In genomic region chr12:68868043-68868790, GRCh38 we compare ENCODE assay signal across 21 cellular contexts.
"Had no signal": no experiment of that assay in that cellular context is flagged by ENCODE, and none has a peak within 500 bp of the region (broad histone marks: within the 10 kb centered on the region; RNA-seq: fewer than 3 reads in every experiment).

No MANE protein-coding gene starts in this region.

- H3K27ac ChIP-seq: sigmoid colon, stomach, transverse colon, vagina had no signal

- H3K4me1 Mint-ChIP-seq: T-helper 17 cell had no signal

- H3K36me3 Mint-ChIP-seq: activated naive CD8-positive, alpha-beta T cell treated with anti-CD3 and anti-CD28 coated beads, Interleukin-2, amount 10 ng/mL, durations not matched to agents 7 days and 5 days; memory B cell; stimulated activated memory B cell treated with anti-CD40 and anti-IgM and Interleukin-4, amounts not matched to agents 10 μg/mL and 1 μg/mL and 100 μg/mL, for 72 hours had no signal

- DNase-seq: activated CD4-positive, alpha-beta T cell treated with anti-CD3 and anti-CD28 coated beads for 4 hours; activated CD4-positive, alpha-beta T cell treated with anti-CD3 and anti-CD28 coated beads, Interleukin-2, amount 50 U/mL, for 48 hours; activated CD4-positive, CD25-positive, alpha-beta regulatory T cell; activated naive CD4-positive, alpha-beta T cell treated with anti-CD3 and anti-CD28 coated beads for 36 hours; activated naive CD8-positive, alpha-beta T cell treated with anti-CD3 and anti-CD28 coated beads, Interleukin-2, amount 10 ng/mL, durations not matched to agents 7 days and 5 days; activated T-cell treated with anti-CD3 and anti-CD28 coated beads, Interleukin-2, amount 50 U/mL, for 48 hours; amniotic stem cell; cerebellar nuclear complex; glutamatergic neuron; hippocampal formation; left ventricle myocardium superior; posterior cingulate gyrus; sigmoid colon; stimulated activated CD4-positive, alpha-beta T cell treated with anti-CD3 and anti-CD28 coated beads, Interleukin-15, amount 100 ng/mL, for 24 hours; stomach; T-helper 17 cell; transverse colon had no signal

- H3K27me3 Mint-ChIP-seq: activated naive CD8-positive, alpha-beta T cell treated with anti-CD3 and anti-CD28 coated beads, Interleukin-2, amount 10 ng/mL, durations not matched to agents 7 days and 5 days; stimulated activated memory B cell treated with anti-CD40 and anti-IgM and Interleukin-4, amounts not matched to agents 10 μg/mL and 1 μg/mL and 100 μg/mL, for 72 hours had no signal

- H3K4me1 ChIP-seq: transverse colon, vagina had no signal

- H3K4me2 ChIP-seq: smooth muscle cell had no signal

- H3K27ac Mint-ChIP-seq: activated naive CD4-positive, alpha-beta T cell treated with anti-CD3 and anti-CD28 coated beads for 36 hours; activated naive CD8-positive, alpha-beta T cell treated with anti-CD3 and anti-CD28 coated beads, Interleukin-2, amount 10 ng/mL, durations not matched to agents 7 days and 5 days; memory B cell; stimulated activated memory B cell treated with anti-CD40 and anti-IgM and Interleukin-4, amounts not matched to agents 10 μg/mL and 1 μg/mL and 100 μg/mL, for 72 hours; T-helper 17 cell had no signal

- H3K4me3 Mint-ChIP-seq: activated naive CD4-positive, alpha-beta T cell treated with anti-CD3 and anti-CD28 coated beads for 36 hours; activated naive CD8-positive, alpha-beta T cell treated with anti-CD3 and anti-CD28 coated beads, Interleukin-2, amount 10 ng/mL, durations not matched to agents 7 days and 5 days; memory B cell; stimulated activated memory B cell treated with anti-CD40 and anti-IgM and Interleukin-4, amounts not matched to agents 10 μg/mL and 1 μg/mL and 100 μg/mL, for 72 hours; T-helper 17 cell had no signal

- H3K27me3 ChIP-seq: sigmoid colon, stomach, transverse colon, vagina had no signal

- ATAC-seq: left ventricle myocardium superior; stimulated activated memory B cell treated with anti-CD40 and anti-IgM and Interleukin-4, amounts not matched to agents 10 μg/mL and 1 μg/mL and 100 μg/mL, for 72 hours; T-helper 17 cell had no signal

- H3K9me3 Mint-ChIP-seq: activated naive CD4-positive, alpha-beta T cell treated with anti-CD3 and anti-CD28 coated beads for 36 hours; activated naive CD8-positive, alpha-beta T cell treated with anti-CD3 and anti-CD28 coated beads, Interleukin-2, amount 10 ng/mL, durations not matched to agents 7 days and 5 days; memory B cell; stimulated activated memory B cell treated with anti-CD40 and anti-IgM and Interleukin-4, amounts not matched to agents 10 μg/mL and 1 μg/mL and 100 μg/mL, for 72 hours had no signal

- H3K36me3 ChIP-seq: sigmoid colon, vagina had no signal

- H3K9me3 ChIP-seq: sigmoid colon, stomach, transverse colon, vagina had no signal

- H3K4me3 ChIP-seq: sigmoid colon, smooth muscle cell, stomach, transverse colon, vagina had no signal
